In genomic region chr9:91207481-91207888, GRCh38 we compare ENCODE assay signal across 8 cellular contexts.
DNase-seq lines count a peak whose midpoint lies in the region; ATAC-seq and TF ChIP-seq lines count a peak whose summit lies in the region.

No MANE protein-coding gene starts in this region.

- DNase-seq in AG04449 (ENCODE audit: low read depth, low spot score) (peak; percentile 60), T-helper 17 cell (no peak), left ventricle myocardium inferior (no peak), substantia nigra (lab: John Stamatoyannopoulos, UW) (no peak), NCI-H2107 (lab: John Stamatoyannopoulos, UW) (no peak), cerebellum (ENCODE audit: low spot score) (no peak), GM10266 (ENCODE audit: extremely low spot score) (no peak)

- POLR2A ChIA-PET in AG04449 (lab: Yijun Ruan, JAX): no interaction called here

- H3K9me3 ChIP-seq in T-helper 17 cell (ENCODE audit: control insufficient read depth, low read length, poor library complexity, severe bottlenecking): no peaks in the 10 kb centered on the region
- peaks cover 6% of the 10 kb centered on the region for H3K9me3 ChIP-seq in left ventricle myocardium inferior (replicated peaks)

- H3K4me3 ChIP-seq in AG04449 (ENCODE audit: low read depth, low read length): no peak overlapping the region
- H3K4me3 ChIP-seq in left ventricle myocardium inferior: peak overlapping the region; percentile 13

- CTCF ChIA-PET in AG04449 (lab: Yijun Ruan, JAX): no interaction called here

- peaks cover 18% of the 10 kb centered on the region for H3K4me1 Mint-ChIP-seq in T-helper 17 cell

- H3K27me3 Mint-ChIP-seq in T-helper 17 cell: no peaks in the 10 kb centered on the region

- ATAC-seq in GM21717 (IDR thresholded peaks at IDR 0.05; ENCODE audit: unreplicated experiment) (peak; percentile 14), T-helper 17 cell (peak; percentile 6)

- no peaks in the 10 kb centered on the region for H3K36me3 ChIP-seq in left ventricle myocardium inferior

- no peaks in the 10 kb centered on the region for H3K27me3 ChIP-seq in left ventricle myocardium inferior (ENCODE audit: low read depth)

- H3K27ac Mint-ChIP-seq in T-helper 17 cell: peak overlapping the region; percentile 77

- peaks cover 20% of the 10 kb centered on the region for H3K4me1 ChIP-seq in left ventricle myocardium inferior

- peak overlapping the region; percentile 75 for H3K4me3 Mint-ChIP-seq in T-helper 17 cell

- peak overlapping the region; percentile 69 for H3K27ac ChIP-seq in left ventricle myocardium inferior (replicated peaks)
- peak overlapping the region; percentile 17 for H3K27ac ChIP-seq in substantia nigra (ENCODE audit: low read depth, low read length, poor library complexity, severe bottlenecking)

- TF ChIP-seq CTCF in AG04449 (IDR thresholded peaks at IDR 0.05; ENCODE audit: insufficient read depth, low read length, missing control alignments): no peak
- no peak for TF ChIP-seq CTCF in left ventricle myocardium inferior (IDR thresholded peaks at IDR 0.05; ENCODE audit: borderline replicate concordance)
- no peak for TF ChIP-seq CTCF in GM10266 (IDR thresholded peaks at IDR 0.05; ENCODE audit: control insufficient read depth, insufficient read depth, low read depth, missing control alignments)

- intact Hi-C loops in left ventricle myocardium inferior (cut with micrococcal nuclease): no loop called here

- no peaks in the 10 kb centered on the region for H3K36me3 Mint-ChIP-seq in T-helper 17 cell (ENCODE audit: low read depth)
